In the genomic region with DNA sequence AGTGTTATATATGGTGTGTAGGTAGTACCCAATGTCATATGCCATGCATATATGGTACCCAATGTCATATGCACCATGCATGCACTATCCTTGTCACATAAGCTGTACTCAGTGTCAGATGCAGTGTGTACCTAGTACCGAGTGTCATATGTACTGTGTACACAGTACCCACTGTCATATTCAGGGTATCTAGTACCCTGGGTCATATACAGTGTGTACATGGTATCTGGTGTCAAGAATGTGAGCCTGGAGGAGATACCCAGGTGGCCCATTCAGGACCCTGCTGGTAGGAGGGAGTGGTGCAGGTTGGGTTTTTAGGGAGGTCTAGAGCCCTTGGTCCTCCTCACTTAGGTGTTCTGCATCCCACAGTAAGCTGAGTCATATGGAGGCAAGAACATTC, we compare ENCODE assay signal across 8 cellular contexts. TPM values are rescaled to one million over a fixed set of nuclear protein-coding genes. Genes with fewer than 3 reads are reported as not detected.
A peak's percentile ranks its signal among the peaks of the same experiment; 100 is the strongest.
DNase-seq lines count a peak whose midpoint lies in the region; ATAC-seq and TF ChIP-seq lines count a peak whose summit lies in the region.

No MANE protein-coding gene starts in this region.

- H3K27me3 ChIP-seq in BLaER1 treated with 17β-estradiol and CSF1 and Interleukin-3, amounts not matched to agents 10 nM and 100 nM: peaks cover 11 to 25% (median 15%) of the 10 kb centered on the region in 11 experiments; a peak in 16 of 22 replicates

- H3K4me1 ChIP-seq in BLaER1 treated with 17β-estradiol and CSF1 and Interleukin-3, amounts not matched to agents 10 nM and 100 nM: peaks cover 16 to 32% (median 22%) of the 10 kb centered on the region in 10 experiments

- peak overlapping the region; percentile 75 to 99 (median 95) for H3K4me2 ChIP-seq in BLaER1 treated with 17β-estradiol and CSF1 and Interleukin-3, amounts not matched to agents 10 nM and 100 nM

- DNase-seq in NCI-H510A treated with DMSO at 0.1 percent for 48 hours (lab: John Stamatoyannopoulos, UW) (peak; percentile 2), glutamatergic neuron (peak; percentile 43)
- peak; percentile 21 for DNase-seq in activated T-cell treated with anti-CD3 and anti-CD28 coated beads, Interleukin-2, amount 50 U/mL, for 4 hours
- DNase-seq in stimulated activated CD4-positive, alpha-beta T cell treated with anti-CD3 and anti-CD28 coated beads, TNF-alpha, amount 100 ng/mL, for 24 hours (ENCODE audit: low read depth in 3 of 3): peak in 2 of 3 experiments; percentile 14 to 39

- peak overlapping the region in 5 of 10 experiments; percentile 75 to 82 (median 81); a peak in 7 of 20 replicates for H3K4me3 ChIP-seq in BLaER1 treated with 17β-estradiol and CSF1 and Interleukin-3, amounts not matched to agents 10 nM and 100 nM

- no peak overlapping the region for H3K27ac ChIP-seq in BLaER1 treated with 17β-estradiol and CSF1 and Interleukin-3, amounts not matched to agents 10 nM and 100 nM

- peaks cover 53% of the 10 kb centered on the region for H3K4me1 Mint-ChIP-seq in activated T-cell treated with anti-CD3 and anti-CD28 coated beads, Interleukin-2, amount 50 U/mL, for 4 hours (ENCODE audit: low read depth)
- peaks cover 2% of the 10 kb centered on the region for H3K4me1 Mint-ChIP-seq in glutamatergic neuron (ENCODE audit: low read depth, unreplicated experiment)

- H3K36me3 Mint-ChIP-seq in activated T-cell treated with anti-CD3 and anti-CD28 coated beads, Interleukin-2, amount 50 U/mL, for 4 hours (ENCODE audit: insufficient read depth): no peaks in the 10 kb centered on the region
- no peaks in the 10 kb centered on the region for H3K36me3 Mint-ChIP-seq in glutamatergic neuron (ENCODE audit: unreplicated experiment)

- no peaks in the 10 kb centered on the region for H3K9me3 Mint-ChIP-seq in activated T-cell treated with anti-CD3 and anti-CD28 coated beads, Interleukin-2, amount 50 U/mL, for 4 hours
- peaks cover 10% of the 10 kb centered on the region for H3K9me3 Mint-ChIP-seq in glutamatergic neuron (ENCODE audit: unreplicated experiment)

- no peak overlapping the region for H3K27ac Mint-ChIP-seq in glutamatergic neuron (ENCODE audit: unreplicated experiment)

- H3K9ac ChIP-seq in BLaER1 treated with 17β-estradiol and CSF1 and Interleukin-3, amounts not matched to agents 10 nM and 100 nM: no peak overlapping the region; a peak in 2 of 22 replicates

- peak; percentile 13 for ATAC-seq in GM19468 (IDR thresholded peaks at IDR 0.05; ENCODE audit: extremely low read depth, unreplicated experiment)
- peak; percentile 12 to 15 for ATAC-seq in activated T-cell treated with anti-CD3 and anti-CD28 coated beads, Interleukin-2, amount 50 U/mL, for 4 hours
- ATAC-seq in GM21619 (IDR thresholded peaks at IDR 0.05; ENCODE audit: unreplicated experiment): no peak
- no peak for ATAC-seq in GM18861 (IDR thresholded peaks at IDR 0.05; ENCODE audit: unreplicated experiment)

- no peaks in the 10 kb centered on the region for H3K9me3 ChIP-seq in BLaER1 treated with 17β-estradiol and CSF1 and Interleukin-3, amounts not matched to agents 10 nM and 100 nM (replicated peaks in 1 of 11)

- H3K4me3 Mint-ChIP-seq in activated T-cell treated with anti-CD3 and anti-CD28 coated beads, Interleukin-2, amount 50 U/mL, for 4 hours: peak overlapping the region; percentile 90
- H3K4me3 Mint-ChIP-seq in glutamatergic neuron (ENCODE audit: unreplicated experiment): peak overlapping the region; percentile 86

- peaks cover 41 to 64% (median 59%) of the 10 kb centered on the region in 11 experiments for H4K20me1 ChIP-seq in BLaER1 treated with 17β-estradiol and CSF1 and Interleukin-3, amounts not matched to agents 10 nM and 100 nM

- no peaks in the 10 kb centered on the region for H3K36me3 ChIP-seq in BLaER1 treated with 17β-estradiol and CSF1 and Interleukin-3, amounts not matched to agents 10 nM and 100 nM

- no peaks in the 10 kb centered on the region for H3K27me3 Mint-ChIP-seq in activated T-cell treated with anti-CD3 and anti-CD28 coated beads, Interleukin-2, amount 50 U/mL, for 4 hours (ENCODE audit: low read depth)
- peaks cover 6% of the 10 kb centered on the region for H3K27me3 Mint-ChIP-seq in glutamatergic neuron (ENCODE audit: unreplicated experiment)

- TF ChIP-seq CTCF in glutamatergic neuron (IDR thresholded peaks at IDR 0.05; ENCODE audit: partially characterized antibody, unreplicated experiment): peak; percentile 66

RNA-seq across cellular contexts. Expression of a gene that starts 1.8 kb away (rescaled TPM):
- 10 to 100 TPM; 29.3 to 33.3 (median 30.8) TPM for total RNA-seq in activated T-cell treated with anti-CD3 and anti-CD28 coated beads, Interleukin-2, amount 50 U/mL, for 4 hours
- 26.6 TPM for total RNA-seq in glutamatergic neuron (ENCODE audit: unreplicated experiment)

Comparison
In these comparisons a context has a peak if more than half of its experiments do, and no peak if none do; other contexts are left out.
1. ATAC-seq: peak in GM19468 (single experiment) and activated T-cell treated with anti-CD3 and anti-CD28 coated beads, Interleukin-2, amount 50 U/mL, for 4 hours (2 of 2); none in GM21619 (single experiment) and GM18861 (single experiment).
2. Peak in every context shown above with its lines, with median percentiles within 50 percentile points of each other: DNase-seq.